Comparison of ENCODE assay signal across 20 cellular contexts in the genomic region with DNA sequence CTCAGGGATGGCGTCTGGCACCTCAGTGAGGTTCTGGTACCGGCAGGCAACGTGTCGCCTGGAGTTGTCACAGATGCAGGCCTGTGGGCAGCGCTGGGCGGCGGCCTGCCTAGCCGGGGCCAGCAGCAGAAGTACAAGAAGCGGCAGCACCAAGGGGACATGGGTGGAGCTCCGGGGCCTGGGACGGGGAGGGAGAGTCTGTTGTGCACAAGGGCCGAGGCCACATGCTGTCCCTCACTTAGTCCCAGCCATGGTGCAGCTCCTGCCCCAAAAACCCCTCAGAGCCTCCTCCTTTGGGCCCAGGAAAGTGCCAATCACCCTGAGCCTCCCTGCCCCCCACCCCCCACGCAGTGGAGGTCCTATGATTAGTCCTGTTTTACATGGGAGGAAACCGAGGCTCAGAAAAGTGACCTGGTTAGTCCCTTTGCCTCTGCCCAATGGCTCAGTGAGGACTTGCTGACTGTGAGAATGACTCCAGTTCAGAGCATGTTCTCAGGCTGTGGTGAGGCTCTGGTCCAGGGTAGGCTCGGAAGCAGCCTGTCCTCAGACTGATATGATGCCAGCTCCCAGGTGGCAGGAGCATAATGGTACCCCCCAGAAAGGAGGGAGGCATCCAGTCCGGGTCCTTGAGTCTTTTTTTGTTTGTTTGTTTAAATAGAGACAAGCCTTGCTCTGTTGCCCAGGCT. TPM values are rescaled to one million over a fixed set of nuclear protein-coding genes. Genes with fewer than 3 reads are reported as not detected.
DNase-seq lines count a peak whose midpoint lies in the region; FAIRE-seq and TF ChIP-seq lines count a peak whose summit lies in the region.
"Had no signal": no experiment of that assay in that cellular context is flagged by ENCODE, and none has a peak within 500 bp of the region (broad histone marks: within the 10 kb centered on the region; RNA-seq: fewer than 3 reads in every experiment).

No MANE protein-coding gene starts in this region.

- peaks cover 5% of the 10 kb centered on the region for H3K4me1 Mint-ChIP-seq in activated CD4-positive, alpha-beta T cell treated with anti-CD3 and anti-CD28 coated beads, Interleukin-2, amount 10 ng/mL, durations not matched to agents 24 days and 14 days

- no peaks in the 10 kb centered on the region for H3K36me3 ChIP-seq in iPS-15b (ENCODE audit: control insufficient read depth, insufficient read depth, low read length)
- H3K36me3 ChIP-seq: vagina had no signal

- H3K27me3 ChIP-seq in iPS-15b (ENCODE audit: control insufficient read depth, insufficient read depth, low read length), result no peaks in the 10 kb centered on the region
- H3K27me3 ChIP-seq: vagina had no signal

- intact Hi-C loops in activated CD4-positive, alpha-beta T cell treated with anti-CD3 and anti-CD28 coated beads, Interleukin-2, amount 10 ng/mL, durations not matched to agents 24 days and 14 days (cut with micrococcal nuclease), result no loop called here
- intact Hi-C loops in posterior vena cava (cut with DNase I), result no loop called here

- no peak for DNase-seq in activated CD4-positive, alpha-beta T cell treated with anti-CD3 and anti-CD28 coated beads, Interleukin-2, amount 10 ng/mL, durations not matched to agents 24 days and 14 days
- DNase-seq in activated CD4-positive, alpha-beta T cell treated with anti-CD3 and anti-CD28 coated beads, Interleukin-2, amount 50 U/mL, for 1 hour, result no peak
- DNase-seq in NCI-H1436 treated with DMSO at 0.1 percent for 48 hours (lab: John Stamatoyannopoulos, UW) (no peak), H54 (ENCODE audit: insufficient read length, low spot score) (no peak), posterior vena cava (ENCODE audit: low spot score) (no peak)
- DNase-seq: activated CD4-positive, CD25-positive, alpha-beta regulatory T cell treated with anti-CD3 and anti-CD28 coated beads, Interleukin-2, amount 50 U/mL, for 72 hours; activated T-cell treated with anti-CD3 and anti-CD28 coated beads, Interleukin-2, amount 50 U/mL, for 72 hours; DMS79 treated with DMSO at 0.1 percent for 48 hours; NCI-H1092 treated with DMSO at 0.1 percent for 48 hours; NCI-H524; occipital lobe; RPMI8226; stimulated activated CD4-positive, alpha-beta T cell treated with anti-CD3 and anti-CD28 coated beads, Interleukin-12 subunit alpha, Interleukin-12 subunit beta, amount 100 ng/mL, for 4 hours had no signal

- H3K36me3 Mint-ChIP-seq in activated CD4-positive, alpha-beta T cell treated with anti-CD3 and anti-CD28 coated beads, Interleukin-2, amount 10 ng/mL, durations not matched to agents 24 days and 14 days (ENCODE audit: low read depth), result no peaks in the 10 kb centered on the region
- H3K36me3 Mint-ChIP-seq: activated naive CD4-positive, alpha-beta T cell treated with anti-CD3 and anti-CD28 coated beads, Interleukin-2, amount 50 U/mL, for 72 hours had no signal

- FAIRE-seq in H54 (lab: Jason Lieb, UNC), result no peak
- FAIRE-seq: astrocyte, HTR-8/SVneo had no signal

- peaks cover 2% of the 10 kb centered on the region for H3K27me3 Mint-ChIP-seq in activated CD4-positive, alpha-beta T cell treated with anti-CD3 and anti-CD28 coated beads, Interleukin-2, amount 10 ng/mL, durations not matched to agents 24 days and 14 days

- H3K4me3 ChIP-seq in iPS-15b (ENCODE audit: low read depth, low read length), result no peak overlapping the region
- H3K4me3 ChIP-seq: vagina had no signal

- peak overlapping the region; percentile 54 for H3K9ac ChIP-seq in iPS-15b (ENCODE audit: low read depth, low read length)

- H3K27ac Mint-ChIP-seq in activated CD4-positive, alpha-beta T cell treated with anti-CD3 and anti-CD28 coated beads, Interleukin-2, amount 10 ng/mL, durations not matched to agents 24 days and 14 days, result no peak overlapping the region

- peak overlapping the region; percentile 77 for H3K4me3 Mint-ChIP-seq in activated CD4-positive, alpha-beta T cell treated with anti-CD3 and anti-CD28 coated beads, Interleukin-2, amount 10 ng/mL, durations not matched to agents 24 days and 14 days

- no peaks in the 10 kb centered on the region for H3K9me3 ChIP-seq in iPS-15b (ENCODE audit: control insufficient read depth, insufficient read depth, low read length)
- H3K9me3 ChIP-seq: vagina had no signal

- peak overlapping the region; percentile 99 for H3K27ac ChIP-seq in angular gyrus (ENCODE audit: low read depth, low read length)
- peak overlapping the region; percentile 99 for H3K27ac ChIP-seq in temporal lobe (ENCODE audit: low read depth, low read length)
- H3K27ac ChIP-seq: vagina had no signal

- TF ChIP-seq POLR2A in H54 (IDR thresholded peaks at IDR 0.05; ENCODE audit: low read depth, low read length), result no peak

- H3K4me1 ChIP-seq in iPS-15b (ENCODE audit: control insufficient read depth, insufficient read depth, low read length), result no peaks in the 10 kb centered on the region

- H3K9me3 Mint-ChIP-seq in activated CD4-positive, alpha-beta T cell treated with anti-CD3 and anti-CD28 coated beads, Interleukin-2, amount 10 ng/mL, durations not matched to agents 24 days and 14 days, result no peaks in the 10 kb centered on the region
- H3K9me3 Mint-ChIP-seq: activated naive CD4-positive, alpha-beta T cell treated with anti-CD3 and anti-CD28 coated beads, Interleukin-2, amount 50 U/mL, for 72 hours; activated T-cell treated with anti-CD3 and anti-CD28 coated beads, Interleukin-2, amount 50 U/mL, for 72 hours had no signal

RNA-seq across cellular contexts. Expression of a gene that starts 1.1 kb away (rescaled TPM):
- 0.33 and 0.47 TPM in 2 replicates for total RNA-seq in activated CD4-positive, alpha-beta T cell treated with anti-CD3 and anti-CD28 coated beads, Interleukin-2, amount 10 ng/mL, durations not matched to agents 24 days and 14 days
- 2.7 TPM for total RNA-seq in temporal lobe
- total RNA-seq in posterior vena cava, result 1 to 10 TPM; 1.8 to 1.9 TPM

RNA-seq across cellular contexts. Expression of a gene that starts 34.5 kb away (rescaled TPM):
- total RNA-seq in activated CD4-positive, alpha-beta T cell treated with anti-CD3 and anti-CD28 coated beads, Interleukin-2, amount 10 ng/mL, durations not matched to agents 24 days and 14 days, result 53.3 and 55.0 TPM in 2 replicates
- 18.2 TPM for total RNA-seq in temporal lobe
- 10 to 100 TPM; 15.4 to 19.0 TPM for total RNA-seq in posterior vena cava

RNA-seq across cellular contexts. Expression of a gene that starts 46.4 kb away (rescaled TPM):
- total RNA-seq in activated CD4-positive, alpha-beta T cell treated with anti-CD3 and anti-CD28 coated beads, Interleukin-2, amount 10 ng/mL, durations not matched to agents 24 days and 14 days, result 185 and 187 TPM in 2 replicates
- total RNA-seq in temporal lobe (31.2 TPM), posterior vena cava (10 to 100 TPM; 26.2 to 39.4 TPM)
